8 cellular contexts compared by ENCODE assay signal in the genomic region with DNA sequence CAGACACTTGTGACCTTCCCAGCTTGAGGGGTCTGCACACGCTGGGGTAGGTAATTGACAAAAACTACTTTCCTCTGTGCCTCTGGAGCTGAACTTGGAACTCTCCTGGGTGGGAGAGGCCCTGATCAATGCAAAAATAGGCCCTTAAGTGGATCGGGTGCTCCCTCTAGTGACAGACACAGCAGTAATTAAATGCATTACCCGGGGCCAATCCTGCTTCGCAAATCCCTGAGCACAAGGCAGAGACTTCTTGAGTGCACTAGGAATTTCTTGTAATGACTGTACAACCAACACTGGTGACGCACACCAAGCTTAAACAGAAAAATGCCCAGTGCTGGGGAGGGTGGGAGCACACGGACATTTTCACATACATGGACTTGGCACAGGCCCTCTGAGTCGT. TPM values are rescaled to one million over a fixed set of nuclear protein-coding genes. Genes with fewer than 3 reads are reported as not detected.
DNase-seq lines count a peak whose midpoint lies in the region; ATAC-seq and TF ChIP-seq lines count a peak whose summit lies in the region.

No MANE protein-coding gene starts in this region.

- no peak for TF ChIP-seq POLR2A in suprapubic skin (IDR thresholded peaks at IDR 0.05)

- peaks cover 5% of the 10 kb centered on the region for H3K27me3 ChIP-seq in suprapubic skin

- no peak overlapping the region for H3K27ac Mint-ChIP-seq in mesothelial cell of epicardium

- in situ Hi-C loops in GM13976 (cut with MboI; ENCODE audit: low sequenced_read_pairs, unreplicated experiment), result no loop called here

- WGBS in suprapubic skin, result 12% methylated on average over 7 of the region's 7 CpGs

- peaks cover 27% of the 10 kb centered on the region for H3K27me3 Mint-ChIP-seq in mesothelial cell of epicardium (ENCODE audit: low read depth)

- DNase-seq in AG09309 (ENCODE audit: low read depth), result peak; percentile 62
- peak; percentile 77 for DNase-seq in GM13976 (ENCODE audit: low spot score)
- DNase-seq in NCI-H2227 treated with DMSO at 0.1 percent for 48 hours (lab: John Stamatoyannopoulos, UW), result peak; percentile 77
- DNase-seq in activated CD4-positive, alpha-beta T cell treated with anti-CD3 and anti-CD28 coated beads, Interleukin-2, amount 50 U/mL, for 1 hour, result peak; percentile 48
- DNase-seq in effector CD8-positive, alpha-beta T cell (lab: John Stamatoyannopoulos, UW), result peak; percentile 29
- peak; percentile 38 to 71 for DNase-seq in mesothelial cell of epicardium (ENCODE audit: low spot score in 2 of 2, unreplicated experiment in 2 of 2)
- DNase-seq in suprapubic skin (ENCODE audit: low spot score in 2 of 2), result no peak

- H3K36me3 ChIP-seq in suprapubic skin, result no peaks in the 10 kb centered on the region

- H3K4me3 ChIP-seq in AG09309 (ENCODE audit: control insufficient read depth, low read depth, low read length) (no peak overlapping the region), suprapubic skin (no peak overlapping the region)

- H3K27ac ChIP-seq in suprapubic skin, result no peak overlapping the region

- no peaks in the 10 kb centered on the region for H3K36me3 Mint-ChIP-seq in mesothelial cell of epicardium

- no peak for TF ChIP-seq EP300 in suprapubic skin (IDR thresholded peaks at IDR 0.05)

- ATAC-seq in HG03280 (IDR thresholded peaks at IDR 0.05; ENCODE audit: unreplicated experiment), result no peak

- H3K4me1 Mint-ChIP-seq in mesothelial cell of epicardium, result no peaks in the 10 kb centered on the region

- H3K4me3 Mint-ChIP-seq in mesothelial cell of epicardium, result no peak overlapping the region

- TF ChIP-seq CTCF in AG09309 (IDR thresholded peaks at IDR 0.05; ENCODE audit: control insufficient read depth, insufficient read depth, low read depth, low read length, missing control alignments) (peak; percentile 74), GM13976 (IDR thresholded peaks at IDR 0.05; ENCODE audit: borderline replicate concordance, control extremely low read depth, extremely low read depth, insufficient read depth, missing control alignments) (peak; percentile 69), mesothelial cell of epicardium (IDR thresholded peaks at IDR 0.05; ENCODE audit: unreplicated experiment) (peak; percentile 47), suprapubic skin (IDR thresholded peaks at IDR 0.05) (peak; percentile 41 to 42)

- peaks cover under 1% of the 10 kb centered on the region for H3K4me1 ChIP-seq in suprapubic skin

- H3K9me3 ChIP-seq in suprapubic skin, result no peaks in the 10 kb centered on the region

- H3K9me3 Mint-ChIP-seq in mesothelial cell of epicardium, result no peaks in the 10 kb centered on the region

RNA-seq across cellular contexts. Expression of a gene that starts 10.6 kb away (rescaled TPM):
- total RNA-seq in mesothelial cell of epicardium, result 65.3 to 77.0 TPM (median 73.2 TPM) in 3 replicates
- total RNA-seq in suprapubic skin, result 10 to 100 TPM in 2 of 4 donors, 1 to 10 TPM in 2; 7.4 to 17.0 (median 12.2) TPM

RNA-seq across cellular contexts. Expression of a gene that starts 24.9 kb away (rescaled TPM):
- total RNA-seq in mesothelial cell of epicardium (0.04 TPM in 1 of 3 replicates, not detected in the others), suprapubic skin (under 1 TPM in 2 of 4 donors, not detected in 2; 0.08 to 0.26 TPM)

RNA-seq across cellular contexts. Expression of a gene that starts 32.5 kb away (rescaled TPM):
- total RNA-seq in mesothelial cell of epicardium, result 1,773 to 1,819 TPM (median 1,790 TPM) in 3 replicates
- 100 to 1,000 TPM; 605 to 767 (median 714) TPM for total RNA-seq in suprapubic skin

RNA-seq across cellular contexts. Expression of a gene that starts 34.1 kb away (rescaled TPM):
- total RNA-seq in mesothelial cell of epicardium (2.3 to 2.9 TPM (median 2.3 TPM) in 3 replicates), suprapubic skin (10 to 100 TPM in 3 of 4 donors, 1 to 10 TPM in 1; 6.3 to 37.1 (median 29.3) TPM)

RNA-seq across cellular contexts. Expression of a gene that starts 41.6 kb away (rescaled TPM):
- total RNA-seq in mesothelial cell of epicardium (2.2 to 2.4 TPM (median 2.4 TPM) in 3 replicates), suprapubic skin (not detected)

Comparison
In these comparisons a context has a peak if more than half of its experiments do, and no peak if none do; other contexts are left out.
1. DNase-seq: peak in AG09309 (single experiment), GM13976 (single experiment), NCI-H2227 treated with DMSO at 0.1 percent for 48 hours (single experiment), activated CD4-positive, alpha-beta T cell treated with anti-CD3 and anti-CD28 coated beads, Interleukin-2, amount 50 U/mL, for 1 hour (single experiment), effector CD8-positive, alpha-beta T cell (single experiment) and mesothelial cell of epicardium (2 of 2); none in suprapubic skin (0 of 2).
2. Peak in every context shown above with its lines, with median percentiles within 50 percentile points of each other: CTCF ChIP-seq.